Comparison of ENCODE assay signal across 1 cellular context in the genomic region with DNA sequence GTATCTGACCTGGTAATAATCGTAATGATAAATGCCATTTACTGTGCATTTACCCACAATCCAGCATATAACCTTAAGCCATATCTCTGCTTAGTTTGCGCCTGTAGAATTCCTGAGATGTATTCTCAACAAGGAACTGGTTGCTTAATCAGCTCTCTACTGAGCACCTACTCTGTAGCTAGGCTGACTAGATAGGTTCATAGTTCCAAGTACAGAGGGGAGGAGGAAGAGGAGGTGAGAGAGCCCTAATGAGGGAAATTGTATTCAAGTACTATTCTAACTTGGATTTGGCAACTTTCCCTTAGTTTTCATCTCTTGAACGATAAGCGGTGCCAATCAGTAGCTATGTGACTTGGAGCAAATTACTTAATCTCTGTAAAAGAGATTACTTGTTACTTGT.
TF ChIP-seq lines count a peak whose summit lies in the region.

No MANE protein-coding gene starts in this region.

TF ChIP-seq in HepG2, 621 proteins besides CTCF, POLR2A, EP300 and RAD21 (continued from another document):
- TF ChIP-seq, protein P1, sequence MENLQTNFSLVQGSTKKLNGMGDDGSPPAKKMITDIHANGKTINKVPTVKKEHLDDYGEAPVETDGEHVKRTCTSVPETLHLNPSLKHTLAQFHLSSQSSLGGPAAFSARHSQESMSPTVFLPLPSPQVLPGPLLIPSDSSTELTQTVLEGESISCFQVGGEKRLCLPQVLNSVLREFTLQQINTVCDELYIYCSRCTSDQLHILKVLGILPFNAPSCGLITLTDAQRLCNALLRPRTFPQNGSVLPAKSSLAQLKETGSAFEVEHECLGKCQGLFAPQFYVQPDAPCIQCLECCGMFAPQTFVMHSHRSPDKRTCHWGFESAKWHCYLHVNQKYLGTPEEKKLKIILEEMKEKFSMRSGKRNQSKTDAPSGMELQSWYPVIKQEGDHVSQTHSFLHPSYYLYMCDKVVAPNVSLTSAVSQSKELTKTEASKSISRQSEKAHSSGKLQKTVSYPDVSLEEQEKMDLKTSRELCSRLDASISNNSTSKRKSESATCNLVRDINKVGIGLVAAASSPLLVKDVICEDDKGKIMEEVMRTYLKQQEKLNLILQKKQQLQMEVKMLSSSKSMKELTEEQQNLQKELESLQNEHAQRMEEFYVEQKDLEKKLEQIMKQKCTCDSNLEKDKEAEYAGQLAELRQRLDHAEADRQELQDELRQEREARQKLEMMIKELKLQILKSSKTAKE (CRISPR knock-in tag; IDR thresholded peaks at IDR 0.05; ENCODE audit: borderline replicate concordance), result no peak
- TF ChIP-seq ZNF10 (CRISPR knock-in tag; IDR thresholded peaks at IDR 0.05; ENCODE audit: borderline replicate concordance, low read depth) (no peak), ZNF782 (CRISPR knock-in tag; IDR thresholded peaks at IDR 0.05; ENCODE audit: borderline replicate concordance) (no peak), ZNF569 (CRISPR knock-in tag; IDR thresholded peaks at IDR 0.05; ENCODE audit: borderline replicate concordance) (no peak), ZNF136 (CRISPR knock-in tag; IDR thresholded peaks at IDR 0.05; ENCODE audit: low read depth) (no peak), KDM3A (CRISPR knock-in tag; IDR thresholded peaks at IDR 0.05; ENCODE audit: low read depth) (no peak), ZNF3 (CRISPR knock-in tag; IDR thresholded peaks at IDR 0.05) (no peak), NFE2L1 (CRISPR knock-in tag; IDR thresholded peaks at IDR 0.05; ENCODE audit: borderline replicate concordance) (no peak), GPN1 (CRISPR knock-in tag; IDR thresholded peaks at IDR 0.05; ENCODE audit: borderline replicate concordance) (no peak), ZMAT3 (CRISPR knock-in tag; conservative IDR thresholded peaks at IDR 0.05) (no peak), CEBPG (CRISPR knock-in tag; IDR thresholded peaks at IDR 0.05) (no peak), ZNF841 (CRISPR knock-in tag; IDR thresholded peaks at IDR 0.05; ENCODE audit: borderline replicate concordance) (no peak)
- TF ChIP-seq, protein P2, sequence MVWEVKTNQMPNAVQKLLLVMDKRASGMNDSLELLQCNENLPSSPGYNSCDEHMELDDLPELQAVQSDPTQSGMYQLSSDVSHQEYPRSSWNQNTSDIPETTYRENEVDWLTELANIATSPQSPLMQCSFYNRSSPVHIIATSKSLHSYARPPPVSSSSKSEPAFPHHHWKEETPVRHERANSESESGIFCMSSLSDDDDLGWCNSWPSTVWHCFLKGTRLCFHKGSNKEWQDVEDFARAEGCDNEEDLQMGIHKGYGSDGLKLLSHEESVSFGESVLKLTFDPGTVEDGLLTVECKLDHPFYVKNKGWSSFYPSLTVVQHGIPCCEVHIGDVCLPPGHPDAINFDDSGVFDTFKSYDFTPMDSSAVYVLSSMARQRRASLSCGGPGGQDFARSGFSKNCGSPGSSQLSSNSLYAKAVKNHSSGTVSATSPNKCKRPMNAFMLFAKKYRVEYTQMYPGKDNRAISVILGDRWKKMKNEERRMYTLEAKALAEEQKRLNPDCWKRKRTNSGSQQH (CRISPR knock-in tag; IDR thresholded peaks at IDR 0.05; ENCODE audit: low read depth), result no peak
